In the genomic region with DNA sequence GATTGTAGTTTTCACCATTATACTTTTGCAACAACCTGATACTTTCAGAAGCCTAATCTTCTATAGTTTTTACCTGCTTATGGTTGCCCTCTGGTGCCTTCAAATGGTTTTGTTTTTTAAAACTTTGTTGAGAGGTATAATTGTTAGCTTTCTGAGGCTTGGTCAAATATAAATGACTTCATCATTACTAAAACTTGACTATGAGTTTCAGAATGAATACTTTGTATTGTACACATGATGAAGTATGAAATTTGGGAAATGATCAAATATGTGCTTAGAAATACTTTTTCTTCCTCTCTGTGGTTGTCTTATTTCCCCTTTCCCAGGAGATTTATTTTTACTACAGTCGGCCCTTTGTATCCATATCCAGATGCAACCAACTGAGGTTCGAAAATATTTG, we compare ENCODE assay signal across 12 cellular contexts.
A peak's percentile ranks its signal among the peaks of the same experiment; 100 is the strongest.
DNase-seq lines count a peak whose midpoint lies in the region; ATAC-seq lines count a peak whose summit lies in the region.
"Had no signal": no experiment of that assay in that cellular context is flagged by ENCODE, and none has a peak within 500 bp of the region (broad histone marks: within the 10 kb centered on the region; RNA-seq: fewer than 3 reads in every experiment).

No MANE protein-coding gene starts in this region.

- H3K4me3 Mint-ChIP-seq in activated T-helper 17 cell treated with anti-CD3 and anti-CD28 coated beads, Interleukin-2, amount 50 U/mL, for 72 hours, result peak overlapping the region; percentile 29
- H3K4me3 Mint-ChIP-seq: T-cell had no signal

- peak overlapping the region; percentile 9 for H3K27ac Mint-ChIP-seq in activated T-helper 17 cell treated with anti-CD3 and anti-CD28 coated beads, Interleukin-2, amount 50 U/mL, for 72 hours
- H3K27ac Mint-ChIP-seq: CD4-positive, CD25-positive, alpha-beta regulatory T cell; T-cell had no signal

- peaks cover 35% of the 10 kb centered on the region for H3K4me1 ChIP-seq in skeletal muscle satellite cell (ENCODE audit: control insufficient read depth, insufficient read depth, low read length)

- H3K4me1 Mint-ChIP-seq in activated T-helper 17 cell treated with anti-CD3 and anti-CD28 coated beads, Interleukin-2, amount 50 U/mL, for 72 hours, result peaks cover 8% of the 10 kb centered on the region

- no peaks in the 10 kb centered on the region for H3K36me3 Mint-ChIP-seq in activated T-helper 17 cell treated with anti-CD3 and anti-CD28 coated beads, Interleukin-2, amount 50 U/mL, for 72 hours (ENCODE audit: low read depth)

- H3K27me3 ChIP-seq in skeletal muscle satellite cell (ENCODE audit: control insufficient read depth, insufficient read depth, low read length), result no peaks in the 10 kb centered on the region

- peaks cover 3% of the 10 kb centered on the region for H3K9me3 ChIP-seq in skeletal muscle satellite cell (replicated peaks; ENCODE audit: low read length)

- ATAC-seq in HG02981 (IDR thresholded peaks at IDR 0.05; ENCODE audit: unreplicated experiment) (peak; percentile 59), HG03469 (IDR thresholded peaks at IDR 0.05; ENCODE audit: unreplicated experiment) (no peak)
- peak; percentile 88 for ATAC-seq in activated T-helper 17 cell treated with anti-CD3 and anti-CD28 coated beads, Interleukin-2, amount 50 U/mL, for 72 hours (replicated peaks)
- ATAC-seq: T-cell had no signal

- DNase-seq in SIG-M5 treated with dmso at 0.1 percent for 504 hours (lab: John Stamatoyannopoulos, UW; ENCODE audit: unreplicated experiment) (peak; percentile 31), SIG-M5 (lab: John Stamatoyannopoulos, UW) (no peak), NCI-H2171 (lab: John Stamatoyannopoulos, UW) (no peak), GOT3 (lab: John Stamatoyannopoulos, UW) (no peak)
- DNase-seq: amniotic stem cell; stimulated activated CD4-positive, alpha-beta T cell treated with anti-CD3 and anti-CD28 coated beads, Interleukin-1b, Interleukin-23, amount 100 ng/mL, for 48 hours; T-cell had no signal

- H3K36me3 ChIP-seq in skeletal muscle satellite cell (ENCODE audit: insufficient read depth, low read length), result no peaks in the 10 kb centered on the region

- peak overlapping the region; percentile 4 for H3K4me2 ChIP-seq in skeletal muscle satellite cell (ENCODE audit: low read length)

- no peaks in the 10 kb centered on the region for H3K27me3 Mint-ChIP-seq in activated T-helper 17 cell treated with anti-CD3 and anti-CD28 coated beads, Interleukin-2, amount 50 U/mL, for 72 hours
- H3K27me3 Mint-ChIP-seq: CD4-positive, CD25-positive, alpha-beta regulatory T cell; T-cell had no signal

- peaks cover 9% of the 10 kb centered on the region for H3K9me3 Mint-ChIP-seq in activated T-helper 17 cell treated with anti-CD3 and anti-CD28 coated beads, Interleukin-2, amount 50 U/mL, for 72 hours

- no peak overlapping the region for H3K4me3 ChIP-seq in skeletal muscle satellite cell (ENCODE audit: low read length)

- H3K9ac ChIP-seq in skeletal muscle satellite cell (ENCODE audit: low read depth, low read length), result peak overlapping the region; percentile 38
